Comparison of ENCODE assay signal across 12 cellular contexts in the genomic region with DNA sequence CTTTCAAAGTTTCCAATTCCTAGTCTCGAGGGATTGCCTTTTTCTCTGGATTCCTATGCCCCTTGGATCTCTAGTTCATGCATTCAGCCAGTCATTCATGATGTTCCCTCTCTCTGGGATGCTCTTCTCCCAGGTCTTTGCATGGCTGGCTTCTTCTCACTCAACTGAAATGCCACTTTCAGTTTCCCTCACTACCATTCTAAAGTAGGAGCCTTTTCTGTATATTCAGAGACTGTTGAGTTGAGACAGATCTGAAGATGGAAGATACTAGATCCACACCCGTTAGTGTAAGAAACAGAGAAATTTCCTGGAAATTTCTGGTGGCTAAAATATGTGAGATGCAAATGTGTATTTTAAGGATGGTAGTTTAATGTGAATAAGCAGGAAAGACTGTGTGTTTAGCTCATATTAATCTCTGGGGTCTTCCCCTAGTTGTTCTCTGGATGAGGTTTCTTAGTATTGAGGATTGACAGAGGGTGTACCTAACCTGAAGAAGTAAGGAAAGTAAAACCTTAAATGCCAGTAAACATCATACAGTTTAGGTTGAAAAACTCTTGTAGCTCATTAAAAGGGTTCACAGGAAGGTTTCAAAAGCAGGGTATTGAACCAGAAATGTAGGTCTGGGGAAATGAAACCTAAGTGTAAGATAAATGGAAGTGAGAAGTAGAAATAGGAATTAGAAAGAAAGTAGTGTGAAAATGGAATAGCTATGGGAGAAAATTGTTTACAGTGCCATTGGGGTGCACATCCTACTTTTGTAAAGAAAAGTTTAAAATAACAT.
DNase-seq lines count a peak whose midpoint lies in the region; ATAC-seq, FAIRE-seq and TF ChIP-seq lines count a peak whose summit lies in the region.
"Had no signal": no experiment of that assay in that cellular context is flagged by ENCODE, and none has a peak within 500 bp of the region (broad histone marks: within the 10 kb centered on the region; RNA-seq: fewer than 3 reads in every experiment).

No MANE protein-coding gene starts in this region.

- no peaks in the 10 kb centered on the region for H3K36me3 Mint-ChIP-seq in stimulated activated naive B cell treated with anti-CD40 and anti-IgM and Interleukin-4, amounts not matched to agents 10 μg/mL and 1 μg/mL and 100 μg/mL, for 72 hours
- no peaks in the 10 kb centered on the region for H3K36me3 Mint-ChIP-seq in activated CD4-positive, alpha-beta T cell treated with anti-CD3 and anti-CD28 coated beads, Interleukin-2, amount 10 ng/mL, durations not matched to agents 24 days and 14 days (ENCODE audit: low read depth)

- TF ChIP-seq CTCF in SK-N-SH (IDR thresholded peaks at IDR 0.05), result no peak
- no peak for TF ChIP-seq CTCF in Loucy (conservative IDR thresholded peaks at IDR 0.05; ENCODE audit: low read length)
- TF ChIP-seq CTCF in D721Med (IDR thresholded peaks at IDR 0.05; ENCODE audit: insufficient read depth, missing control alignments), result no peak
- TF ChIP-seq CTCF in MM.1S (IDR thresholded peaks at IDR 0.05; ENCODE audit: low read length), result no peak

- no peak for TF ChIP-seq EP300 in SK-N-SH (IDR thresholded peaks at IDR 0.05; ENCODE audit: borderline replicate concordance in 1 of 2, low read depth in 1 of 2, low read length in 1 of 2)

- POLR2A ChIA-PET in SK-N-SH (lab: Yijun Ruan, JAX), result no interaction called here

- H3K79me2 ChIP-seq in SK-N-SH (ENCODE audit: insufficient read depth) (no peaks in the 10 kb centered on the region), Loucy (ENCODE audit: insufficient read depth, low read length) (no peaks in the 10 kb centered on the region), MM.1S (ENCODE audit: low read length) (no peaks in the 10 kb centered on the region)

- H3F3A ChIP-seq in SK-N-SH (replicated peaks; ENCODE audit: insufficient read depth) (peaks cover 6% of the 10 kb centered on the region), Loucy (ENCODE audit: low read depth) (no peaks in the 10 kb centered on the region), MM.1S (ENCODE audit: insufficient read depth, low read length) (no peaks in the 10 kb centered on the region)

- no peak for DNase-seq in SK-N-SH
- DNase-seq in stimulated activated naive B cell treated with anti-CD40 and anti-IgM and Interleukin-4, amounts not matched to agents 10 μg/mL and 1 μg/mL and 100 μg/mL, for 72 hours, result no peak
- no peak for DNase-seq in D721Med (ENCODE audit: insufficient read length, low spot score)
- DNase-seq in MM.1S, result no peak
- no peak for DNase-seq in activated CD4-positive, alpha-beta T cell treated with anti-CD3 and anti-CD28 coated beads, Interleukin-2, amount 10 ng/mL, durations not matched to agents 24 days and 14 days
- DNase-seq: lower lobe of right lung, RPMI8226 had no signal

- H3K4me1 ChIP-seq in SK-N-SH (ENCODE audit: control insufficient read depth in 1 of 2, insufficient read depth in 2 of 2, low read depth in 1 of 2, low read length in 1 of 2) (peaks cover 2 to 7% of the 10 kb centered on the region in 2 experiments; a peak in 3 of 4 replicates), Loucy (ENCODE audit: insufficient read depth, low read length, poor library complexity, severe bottlenecking) (peaks cover 13% of the 10 kb centered on the region), MM.1S (ENCODE audit: low read length) (no peaks in the 10 kb centered on the region)

- no peak for FAIRE-seq in D721Med (lab: Jason Lieb, UNC)

- intact Hi-C loops in activated CD4-positive, alpha-beta T cell treated with anti-CD3 and anti-CD28 coated beads, Interleukin-2, amount 10 ng/mL, durations not matched to agents 24 days and 14 days (cut with micrococcal nuclease), result no loop called here

- H3K27me3 ChIP-seq in SK-N-SH (ENCODE audit: insufficient read depth) (no peaks in the 10 kb centered on the region), Loucy (ENCODE audit: insufficient read depth, low read length, poor library complexity, severe bottlenecking) (no peaks in the 10 kb centered on the region), MM.1S (replicated peaks; ENCODE audit: insufficient read depth, low read length) (no peaks in the 10 kb centered on the region)

- CTCF ChIA-PET in SK-N-SH (lab: Yijun Ruan, JAX), result interaction anchor here (0.6 kb wide), 1 partner anchor 11 kb away, joined by 3 read pairs; no protein-coding TSS in a partner anchor

- H3K4me2 ChIP-seq in SK-N-SH (no peak overlapping the region), Loucy (ENCODE audit: low read depth, low read length, poor library complexity, severe bottlenecking) (peak overlapping the region; percentile 21), MM.1S (ENCODE audit: low read depth, low read length) (no peak overlapping the region)

- TF ChIP-seq RAD21 in SK-N-SH (IDR thresholded peaks at IDR 0.05; ENCODE audit: low read length), result no peak

- H3K4me1 Mint-ChIP-seq in stimulated activated naive B cell treated with anti-CD40 and anti-IgM and Interleukin-4, amounts not matched to agents 10 μg/mL and 1 μg/mL and 100 μg/mL, for 72 hours, result peaks cover 9 to 24% of the 10 kb centered on the region in 2 donors
- H3K4me1 Mint-ChIP-seq in activated CD4-positive, alpha-beta T cell treated with anti-CD3 and anti-CD28 coated beads, Interleukin-2, amount 10 ng/mL, durations not matched to agents 24 days and 14 days, result no peaks in the 10 kb centered on the region

- peaks cover 0 to 4% of the 10 kb centered on the region in 2 donors for H3K27me3 Mint-ChIP-seq in stimulated activated naive B cell treated with anti-CD40 and anti-IgM and Interleukin-4, amounts not matched to agents 10 μg/mL and 1 μg/mL and 100 μg/mL, for 72 hours
- H3K27me3 Mint-ChIP-seq in activated CD4-positive, alpha-beta T cell treated with anti-CD3 and anti-CD28 coated beads, Interleukin-2, amount 10 ng/mL, durations not matched to agents 24 days and 14 days, result no peaks in the 10 kb centered on the region

- H3K9me3 Mint-ChIP-seq in stimulated activated naive B cell treated with anti-CD40 and anti-IgM and Interleukin-4, amounts not matched to agents 10 μg/mL and 1 μg/mL and 100 μg/mL, for 72 hours, result peaks cover 0 to 4% of the 10 kb centered on the region in 2 donors
- no peaks in the 10 kb centered on the region for H3K9me3 Mint-ChIP-seq in activated CD4-positive, alpha-beta T cell treated with anti-CD3 and anti-CD28 coated beads, Interleukin-2, amount 10 ng/mL, durations not matched to agents 24 days and 14 days

- H3K9ac ChIP-seq in SK-N-SH (no peak overlapping the region), Loucy (ENCODE audit: low read depth, low read length, poor library complexity, severe bottlenecking) (peak overlapping the region; percentile 0), MM.1S (ENCODE audit: low read length) (no peak overlapping the region)

- no peaks in the 10 kb centered on the region for H3K36me3 ChIP-seq in SK-N-SH (replicated peaks in 1 of 2; ENCODE audit: control insufficient read depth in 1 of 2, insufficient read depth in 2 of 2, low read length in 1 of 2)
- no peaks in the 10 kb centered on the region for H3K36me3 ChIP-seq in Loucy (ENCODE audit: insufficient read depth, low read length)
- H3K36me3 ChIP-seq in MM.1S (replicated peaks; ENCODE audit: insufficient read depth, low read length), result no peaks in the 10 kb centered on the region
- H3K36me3 ChIP-seq: lower lobe of right lung had no signal

- 100% methylated on average over 2 of the region's 2 CpGs for WGBS in SK-N-SH (ENCODE audit: low lambda C conversion rate)

- ATAC-seq in SK-N-SH treated with all-trans-retinoic acid at 6 μM for 48 hours, result no peak
- peak; percentile 65 for ATAC-seq in HG02798 (IDR thresholded peaks at IDR 0.05; ENCODE audit: poor library complexity, unreplicated experiment)
- peak; percentile 86 to 88 for ATAC-seq in stimulated activated naive B cell treated with anti-CD40 and anti-IgM and Interleukin-4, amounts not matched to agents 10 μg/mL and 1 μg/mL and 100 μg/mL, for 72 hours (replicated peaks)

- H2AFZ ChIP-seq in SK-N-SH (ENCODE audit: low read depth) (peak overlapping the region; percentile 26; the same call in 1 of the 2 replicates), Loucy (ENCODE audit: low read length) (peak overlapping the region; percentile 82), MM.1S (ENCODE audit: low read length) (no peak overlapping the region)

- no peak overlapping the region for H3K4me3 ChIP-seq in SK-N-SH (ENCODE audit: low read depth in 2 of 2, low read length in 1 of 2)
- H3K4me3 ChIP-seq in Loucy (ENCODE audit: low read length, poor library complexity, severe bottlenecking), result no peak overlapping the region
- H3K4me3 ChIP-seq in MM.1S (ENCODE audit: low read length), result no peak overlapping the region
- H3K4me3 ChIP-seq: lower lobe of right lung, skin epidermis had no signal

- H3K9me2 ChIP-seq in SK-N-SH, result no peaks in the 10 kb centered on the region
- H3K9me2 ChIP-seq in Loucy (replicated peaks; ENCODE audit: low read depth, low read length), result no peaks in the 10 kb centered on the region
- no peaks in the 10 kb centered on the region for H3K9me2 ChIP-seq in MM.1S (replicated peaks; ENCODE audit: insufficient read depth, low read length)

- H3K4me3 Mint-ChIP-seq in stimulated activated naive B cell treated with anti-CD40 and anti-IgM and Interleukin-4, amounts not matched to agents 10 μg/mL and 1 μg/mL and 100 μg/mL, for 72 hours, result peak overlapping the region; percentile 33 to 46
- H3K4me3 Mint-ChIP-seq in activated CD4-positive, alpha-beta T cell treated with anti-CD3 and anti-CD28 coated beads, Interleukin-2, amount 10 ng/mL, durations not matched to agents 24 days and 14 days, result no peak overlapping the region

- H3K9me3 ChIP-seq in SK-N-SH (no peaks in the 10 kb centered on the region), Loucy (ENCODE audit: insufficient read depth, low read depth, low read length) (no peaks in the 10 kb centered on the region), MM.1S (replicated peaks; ENCODE audit: insufficient read depth, low read length) (no peaks in the 10 kb centered on the region)
- H3K9me3 ChIP-seq: lower lobe of right lung had no signal

- H3K27ac ChIP-seq in SK-N-SH (ENCODE audit: low read depth in 2 of 2, low read length in 1 of 2) (no peak overlapping the region), MM.1S (ENCODE audit: low read length) (no peak overlapping the region)
- H3K27ac ChIP-seq: 22Rv1 had no signal

- peak overlapping the region; percentile 22 for H3K27ac Mint-ChIP-seq in stimulated activated naive B cell treated with anti-CD40 and anti-IgM and Interleukin-4, amounts not matched to agents 10 μg/mL and 1 μg/mL and 100 μg/mL, for 72 hours
- no peak overlapping the region for H3K27ac Mint-ChIP-seq in activated CD4-positive, alpha-beta T cell treated with anti-CD3 and anti-CD28 coated beads, Interleukin-2, amount 10 ng/mL, durations not matched to agents 24 days and 14 days

- no peaks in the 10 kb centered on the region for H4K20me1 ChIP-seq in SK-N-SH (ENCODE audit: insufficient read depth)
- no peaks in the 10 kb centered on the region for H4K20me1 ChIP-seq in Loucy (ENCODE audit: insufficient read depth, low read length, poor library complexity, severe bottlenecking)
- H4K20me1 ChIP-seq in MM.1S (ENCODE audit: insufficient read depth, low read length), result no peaks in the 10 kb centered on the region

TF ChIP-seq in SK-N-SH treated with all-trans-retinoic acid at 6 μM for 48 hours, 23 proteins besides CTCF, POLR2A, EP300 and RAD21 (continues in another document):
- TF ChIP-seq ISL1 (CRISPR knock-in tag; IDR thresholded peaks at IDR 0.05) (no peak), GLIS3 (CRISPR knock-in tag; IDR thresholded peaks at IDR 0.05) (no peak)
